Comparison of ENCODE assay signal across 26 cellular contexts in the genomic region with DNA sequence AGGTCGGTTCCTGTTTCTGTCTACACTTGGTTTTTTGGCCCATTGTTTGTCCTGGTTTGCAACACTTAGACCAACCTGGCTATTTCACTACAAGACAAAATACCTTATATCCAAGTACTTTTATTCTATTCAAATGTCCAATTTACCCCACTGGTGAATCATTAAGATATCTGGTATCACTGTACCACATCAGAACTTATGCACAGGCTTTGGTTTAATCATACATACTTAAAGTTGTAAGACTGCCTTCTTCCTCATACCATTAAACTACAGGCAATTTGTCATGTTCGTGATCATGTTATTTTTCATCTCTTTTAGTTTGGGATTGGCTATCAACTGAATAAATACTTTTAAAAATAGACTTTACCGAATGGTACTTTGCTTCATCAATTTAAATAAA. TPM values are rescaled to one million over a fixed set of nuclear protein-coding genes. Genes with fewer than 3 reads are reported as not detected.
"Had no signal": no experiment of that assay in that cellular context is flagged by ENCODE, and none has a peak within 500 bp of the region (broad histone marks: within the 10 kb centered on the region; RNA-seq: fewer than 3 reads in every experiment).

No MANE protein-coding gene starts in this region.

- DNase-seq: IMR-90; Karpas-422; KG1; MG63; NCI-H1092; NCI-H1105 treated with DMSO at 0.1 percent for 48 hours; NCI-H1417 treated with DMSO at 0.1 percent for 48 hours; NCI-H146; NCI-H187; NCI-H2029; NCI-H2081 treated with DMSO at 0.1 percent for 48 hours; NCI-H2171; NCI-H524; NCI-H82; NK-92 treated with Interleukin-12 subunit alpha and Interleukin-12 subunit beta, amount 100 ng/mL, for 24 hours; PC-3; Right ventricle myocardium superior; SIG-M5 had no signal

- H3K4me3 ChIP-seq: MG63, SJSA1, SK-N-MC had no signal

- H3K27ac ChIP-seq: SJSA1, SK-N-MC had no signal

- ATAC-seq: HepG2, Panc1 had no signal

- H3K9me3 ChIP-seq: MG63, SJSA1 had no signal

- H3K27me3 ChIP-seq: MG63, SJSA1 had no signal

- H3K36me3 ChIP-seq: MG63, SJSA1 had no signal

- H3K4me1 ChIP-seq: SJSA1 had no signal

RNA-seq across cellular contexts. Expression of gene ATOH1, which starts 53.0 kb away (rescaled TPM):
- total RNA-seq: HepG2, HT1080, IMR-90, NCI-H460, OCI-LY7, PC-3, Right ventricle myocardium superior, RPMI7951, SJSA1 had no signal
